ENCODE assay signal across 1 cellular context in genomic region chr19:2290441-2291184, GRCh38.
TF ChIP-seq lines count a peak whose summit lies in the region.

No MANE protein-coding gene starts in this region.

TF ChIP-seq in HEK293, 187 proteins besides CTCF, POLR2A, EP300 and RAD21 (continued from another document):
- TF ChIP-seq ZNF645 (tag by site-specific recombination; IDR thresholded peaks at IDR 0.05): no peak
